18 cellular contexts compared by ENCODE assay signal in the genomic region with DNA sequence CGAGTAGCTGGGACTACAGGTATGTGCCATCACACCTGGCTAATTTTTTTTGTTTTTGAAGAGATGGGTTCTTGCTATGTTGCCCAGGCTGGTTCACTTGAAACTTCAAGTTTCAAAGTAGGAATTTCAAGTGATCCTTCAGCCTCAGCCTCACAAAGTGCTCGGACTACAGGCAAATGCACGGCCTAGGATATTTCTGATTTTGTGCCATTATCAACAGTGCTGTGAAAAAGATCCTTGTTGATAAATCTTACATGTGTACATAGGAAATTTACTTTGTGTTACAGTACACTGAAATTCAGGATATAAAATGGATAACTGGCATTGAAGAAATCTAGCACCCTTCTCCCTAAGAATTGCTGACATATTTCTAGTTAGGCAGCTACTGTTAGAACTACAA.
"Had no signal": no experiment of that assay in that cellular context is flagged by ENCODE, and none has a peak within 500 bp of the region (broad histone marks: within the 10 kb centered on the region; RNA-seq: fewer than 3 reads in every experiment).

No MANE protein-coding gene starts in this region.

- ATAC-seq: heart left ventricle; left colon; mucosa of descending colon; naive thymus-derived CD8-positive, alpha-beta T cell; stimulated activated memory B cell treated with anti-CD40 and anti-IgM and Interleukin-4, amounts not matched to agents 10 μg/mL and 1 μg/mL and 100 μg/mL, for 72 hours had no signal

- DNase-seq: colonic mucosa; dermis blood vessel endothelial cell; effector CD4-positive, alpha-beta T cell; endodermal cell; erythroblast; heart left ventricle; hippocampal formation; left colon; mammary epithelial cell; mucosa of descending colon; naive thymus-derived CD8-positive, alpha-beta T cell; small intestine; stimulated activated CD4-positive, alpha-beta T cell treated with anti-CD3 and anti-CD28 coated beads, Interleukin-2, amount 100 ng/mL, for 48 hours; stimulated activated CD8-positive, alpha-beta memory T cell treated with anti-CD3 and anti-CD28 coated beads, Interleukin-4, amount 100 ng/mL, for 48 hours; tibial artery had no signal

- H3K27ac Mint-ChIP-seq: endodermal cell; naive thymus-derived CD8-positive, alpha-beta T cell; stimulated activated memory B cell treated with anti-CD40 and anti-IgM and Interleukin-4, amounts not matched to agents 10 μg/mL and 1 μg/mL and 100 μg/mL, for 72 hours; stimulated activated naive CD8-positive, alpha-beta T cell treated with anti-CD3 and anti-CD28 coated beads, Interleukin-15, Interleukin-2, amounts not matched to agents 100 ng/mL and 50 ng/mL, for 24 hours had no signal

- H3K9me3 ChIP-seq: colonic mucosa, heart left ventricle, mucosa of descending colon, right atrium auricular region, tibial artery had no signal

- H3K4me3 ChIP-seq: colonic mucosa, heart left ventricle, mucosa of descending colon, right atrium auricular region, tibial artery had no signal

- H3K27ac ChIP-seq: colonic mucosa, right atrium auricular region, tibial artery had no signal

- H3K27me3 ChIP-seq: colonic mucosa, heart left ventricle, right atrium auricular region had no signal

- H3K36me3 Mint-ChIP-seq: naive thymus-derived CD8-positive, alpha-beta T cell; stimulated activated memory B cell treated with anti-CD40 and anti-IgM and Interleukin-4, amounts not matched to agents 10 μg/mL and 1 μg/mL and 100 μg/mL, for 72 hours had no signal

- H3K9me3 Mint-ChIP-seq: naive thymus-derived CD8-positive, alpha-beta T cell; stimulated activated memory B cell treated with anti-CD40 and anti-IgM and Interleukin-4, amounts not matched to agents 10 μg/mL and 1 μg/mL and 100 μg/mL, for 72 hours; stimulated activated naive CD8-positive, alpha-beta T cell treated with anti-CD3 and anti-CD28 coated beads, Interleukin-15, Interleukin-2, amounts not matched to agents 100 ng/mL and 50 ng/mL, for 24 hours had no signal

- H3K4me1 ChIP-seq: colonic mucosa had no signal

- H3K4me3 Mint-ChIP-seq: endodermal cell; naive thymus-derived CD8-positive, alpha-beta T cell; stimulated activated memory B cell treated with anti-CD40 and anti-IgM and Interleukin-4, amounts not matched to agents 10 μg/mL and 1 μg/mL and 100 μg/mL, for 72 hours; stimulated activated naive CD8-positive, alpha-beta T cell treated with anti-CD3 and anti-CD28 coated beads, Interleukin-15, Interleukin-2, amounts not matched to agents 100 ng/mL and 50 ng/mL, for 24 hours had no signal

- H3K27me3 Mint-ChIP-seq: stimulated activated memory B cell treated with anti-CD40 and anti-IgM and Interleukin-4, amounts not matched to agents 10 μg/mL and 1 μg/mL and 100 μg/mL, for 72 hours; stimulated activated naive CD8-positive, alpha-beta T cell treated with anti-CD3 and anti-CD28 coated beads, Interleukin-15, Interleukin-2, amounts not matched to agents 100 ng/mL and 50 ng/mL, for 24 hours had no signal

- H3K36me3 ChIP-seq: colonic mucosa, heart left ventricle, right atrium auricular region, tibial artery had no signal
